Comparison of ENCODE assay signal across 1 cellular context in genomic region chrX:48940404-48940955, GRCh38.
TF ChIP-seq lines count a peak whose summit lies in the region.

No MANE protein-coding gene starts in this region.

TF ChIP-seq in GM23338, 12 proteins besides CTCF, POLR2A, EP300 and RAD21 (continued from another document):
- no peak for TF ChIP-seq ZNF462 (CRISPR knock-in tag; IDR thresholded peaks at IDR 0.05)
